Comparison of ENCODE assay signal across 20 cellular contexts in genomic region chr14:42353315-42353714, GRCh38.
DNase-seq lines count a peak whose midpoint lies in the region; ATAC-seq and TF ChIP-seq lines count a peak whose summit lies in the region.
"Had no signal": no experiment of that assay in that cellular context is flagged by ENCODE, and none has a peak within 500 bp of the region (broad histone marks: within the 10 kb centered on the region; RNA-seq: fewer than 3 reads in every experiment).

No MANE protein-coding gene starts in this region.

- H3K9me3 ChIP-seq in left ventricle myocardium inferior (replicated peaks), result no peaks in the 10 kb centered on the region
- H3K9me3 ChIP-seq: ascending aorta had no signal

- H3K36me3 Mint-ChIP-seq in naive B cell, result no peaks in the 10 kb centered on the region
- H3K36me3 Mint-ChIP-seq: CD14-positive monocyte had no signal

- H3K36me3 ChIP-seq in left ventricle myocardium inferior, result no peaks in the 10 kb centered on the region
- H3K36me3 ChIP-seq: ascending aorta had no signal

- peak overlapping the region in 5 of 6 donors; percentile 6 to 56 (median 16) for H3K27ac Mint-ChIP-seq in naive B cell
- H3K27ac Mint-ChIP-seq: activated CD4-positive, alpha-beta T cell treated with anti-CD3 and anti-CD28 coated beads, Interleukin-2, amount 10 ng/mL, durations not matched to agents 24 days and 14 days; activated T-helper 1 cell treated with anti-CD3 and anti-CD28 coated beads, Interleukin-12 subunit alpha, Interleukin-12 subunit beta, Interleukin-2, Interleukin-4 antibody, amounts not matched to agents 30 ng/mL and 10 ng/mL and 1 ng/mL, durations not matched to agents 14 hours and 24 hours and 36 hours; CD14-positive monocyte; HFFc6 had no signal

- no peaks in the 10 kb centered on the region for H3K27me3 ChIP-seq in left ventricle myocardium inferior (ENCODE audit: low read depth)
- H3K27me3 ChIP-seq: ascending aorta had no signal

- peak; percentile 92 for ATAC-seq in GM18870 (IDR thresholded peaks at IDR 0.05; ENCODE audit: unreplicated experiment)
- peak; percentile 68 for ATAC-seq in HG02610 (IDR thresholded peaks at IDR 0.05; ENCODE audit: unreplicated experiment)
- ATAC-seq in HG03460 (IDR thresholded peaks at IDR 0.05; ENCODE audit: unreplicated experiment), result peak; percentile 88
- peak; percentile 78 to 79 for ATAC-seq in naive B cell (ENCODE audit: low read depth in 2 of 2)

- peaks cover 5 to 18% (median 12%) of the 10 kb centered on the region in 3 donors for H3K4me1 Mint-ChIP-seq in naive B cell
- H3K4me1 Mint-ChIP-seq: activated CD4-positive, alpha-beta T cell treated with anti-CD3 and anti-CD28 coated beads, Interleukin-2, amount 10 ng/mL, durations not matched to agents 24 days and 14 days; CD14-positive monocyte had no signal

- intact Hi-C loops in left ventricle myocardium inferior (cut with micrococcal nuclease), result no loop called here

- no peak overlapping the region for H3K4me3 ChIP-seq in left ventricle myocardium inferior
- H3K4me3 ChIP-seq: ascending aorta, lung, skin epidermis had no signal

- H3K4me1 ChIP-seq in left ventricle myocardium inferior, result no peaks in the 10 kb centered on the region
- H3K4me1 ChIP-seq: ascending aorta had no signal

- TF ChIP-seq CTCF in left ventricle myocardium inferior (IDR thresholded peaks at IDR 0.05; ENCODE audit: borderline replicate concordance), result no peak

- no peak overlapping the region for H3K27ac ChIP-seq in left ventricle myocardium inferior (replicated peaks)
- H3K27ac ChIP-seq: ascending aorta, skin epidermis had no signal

- no peaks in the 10 kb centered on the region for H3K27me3 Mint-ChIP-seq in naive B cell
- H3K27me3 Mint-ChIP-seq: activated CD4-positive, alpha-beta T cell treated with anti-CD3 and anti-CD28 coated beads, Interleukin-2, amount 10 ng/mL, durations not matched to agents 24 days and 14 days had no signal

- H3K4me3 Mint-ChIP-seq in naive B cell, result peak overlapping the region in 5 of 8 donors; percentile 15 to 74 (median 58)
- H3K4me3 Mint-ChIP-seq: activated CD4-positive, alpha-beta T cell treated with anti-CD3 and anti-CD28 coated beads, Interleukin-2, amount 10 ng/mL, durations not matched to agents 24 days and 14 days; activated T-helper 1 cell treated with anti-CD3 and anti-CD28 coated beads, Interleukin-12 subunit alpha, Interleukin-12 subunit beta, Interleukin-2, Interleukin-4 antibody, amounts not matched to agents 30 ng/mL and 10 ng/mL and 1 ng/mL, durations not matched to agents 14 hours and 24 hours and 36 hours; CD14-positive monocyte; HFFc6 had no signal

- DNase-seq in naive B cell, result peak; percentile 1
- no peak for DNase-seq in NCI-H446 treated with DMSO at 0.1 percent for 48 hours (lab: John Stamatoyannopoulos, UW)
- no peak for DNase-seq in left ventricle myocardium inferior
- DNase-seq in LoVo (ENCODE audit: low spot score), result no peak
- DNase-seq in EL, result no peak
- DNase-seq: activated CD4-positive, alpha-beta T cell treated with anti-CD3 and anti-CD28 coated beads, Interleukin-2, amount 10 ng/mL, durations not matched to agents 24 days and 14 days; HFFc6; NCI-H1105 treated with DMSO at 0.1 percent for 48 hours; NCI-H2227 treated with DMSO at 0.1 percent for 48 hours; RPMI8226; substantia nigra; T-helper 2 cell had no signal

- H3K9me3 Mint-ChIP-seq in naive B cell, result no peaks in the 10 kb centered on the region
